33 cellular contexts compared by ENCODE assay signal in the genomic region with DNA sequence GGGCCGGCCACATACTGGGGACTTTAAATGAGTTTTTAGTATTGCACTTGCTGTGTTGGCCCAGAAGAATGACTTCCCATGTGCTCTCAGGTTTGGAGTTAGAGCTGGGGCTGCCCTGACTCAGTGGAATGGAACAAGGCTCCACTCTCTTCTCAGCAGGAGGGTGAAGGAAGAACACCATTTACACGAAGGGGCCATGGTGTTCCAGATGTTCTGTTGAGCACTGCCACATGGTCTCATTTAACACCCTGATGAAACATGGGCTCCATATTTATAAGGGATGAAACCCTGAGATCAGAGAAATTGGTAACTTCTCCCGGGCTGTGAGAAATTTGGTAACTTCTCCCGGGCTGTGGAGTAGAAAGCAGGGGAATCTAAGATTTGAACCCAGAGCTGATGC. TPM values are rescaled to one million over a fixed set of nuclear protein-coding genes. Genes with fewer than 3 reads are reported as not detected.
"Had no signal": no experiment of that assay in that cellular context is flagged by ENCODE, and none has a peak within 500 bp of the region (broad histone marks: within the 10 kb centered on the region; RNA-seq: fewer than 3 reads in every experiment).

No MANE protein-coding gene starts in this region.

- H3K27ac ChIP-seq: adrenal gland, colonic mucosa, esophagus squamous epithelium, VCaP had no signal

- ATAC-seq: activated CD8-positive, alpha-beta memory T cell treated with anti-CD3 and anti-CD28 coated beads, Interleukin-2, amount 10 ng/mL, durations not matched to agents 7 days and 5 days; activated CD8-positive, alpha-beta T cell treated with anti-CD3 and anti-CD28 coated beads, Interleukin-2, amount 10 ng/mL, durations not matched to agents 7 days and 5 days; activated naive CD8-positive, alpha-beta T cell treated with anti-CD3 and anti-CD28 coated beads, Interleukin-2, amount 50 U/mL, for 24 hours; body of pancreas; T-cell; WTC11 had no signal

- H3K4me3 Mint-ChIP-seq: activated CD4-positive, alpha-beta memory T cell treated with anti-CD3 and anti-CD28 coated beads for 36 hours; activated CD8-positive, alpha-beta memory T cell treated with anti-CD3 and anti-CD28 coated beads, Interleukin-2, amount 10 ng/mL, durations not matched to agents 7 days and 5 days; activated CD8-positive, alpha-beta T cell treated with anti-CD3 and anti-CD28 coated beads, Interleukin-2, amount 10 ng/mL, durations not matched to agents 7 days and 5 days; activated naive CD4-positive, alpha-beta T cell treated with anti-CD3 and anti-CD28 coated beads for 36 hours; activated naive CD4-positive, alpha-beta T cell treated with anti-CD3 and anti-CD28 coated beads, Interleukin-2, amount 50 U/mL, for 24 hours; activated naive CD8-positive, alpha-beta T cell treated with anti-CD3 and anti-CD28 coated beads for 36 hours; activated naive CD8-positive, alpha-beta T cell treated with anti-CD3 and anti-CD28 coated beads, Interleukin-2, amount 50 U/mL, for 24 hours; activated T-helper 1 cell treated with anti-CD3 and anti-CD28 coated beads, Interleukin-12 subunit alpha, Interleukin-12 subunit beta, Interleukin-2, Interleukin-4 antibody, amounts not matched to agents 30 ng/mL and 10 ng/mL and 1 ng/mL, durations not matched to agents 14 hours and 24 hours and 36 hours; T-cell; T-helper 1 cell treated with Interleukin-12 subunit alpha and Interleukin-12 subunit beta and Interleukin-4 antibody, amounts not matched to agents 30 μg/mL and 1 μg/mL, for 36 hours; T-helper 2 cell treated with Interferon-gamma antibody and Interleukin-4, amounts not matched to agents 5 μg/mL and 100 μg/mL, for 36 hours; WTC11 had no signal

- DNase-seq: activated CD4-positive, alpha-beta memory T cell treated with anti-CD3 and anti-CD28 coated beads for 36 hours; activated CD4-positive, alpha-beta T cell treated with anti-CD3 and anti-CD28 coated beads for 1 hour; activated CD4-positive, alpha-beta T cell treated with anti-CD3 and anti-CD28 coated beads for 48 hours; activated CD8-positive, alpha-beta memory T cell treated with anti-CD3 and anti-CD28 coated beads, Interleukin-2, amount 10 ng/mL, durations not matched to agents 7 days and 5 days; activated CD8-positive, alpha-beta memory T cell treated with anti-CD3 and anti-CD28 coated beads, Interleukin-2, amount 50 U/mL, for 4 hours; activated CD8-positive, alpha-beta T cell treated with anti-CD3 and anti-CD28 coated beads, Interleukin-2, amount 10 ng/mL, durations not matched to agents 7 days and 5 days; activated effector memory CD4-positive, alpha-beta T cell treated with anti-CD3 and anti-CD28 coated beads, Interleukin-2, amount 50 U/mL, for 16 hours; activated naive CD4-positive, alpha-beta T cell treated with anti-CD3 and anti-CD28 coated beads for 36 hours; activated naive CD8-positive, alpha-beta T cell treated with anti-CD3 and anti-CD28 coated beads for 36 hours; activated naive CD8-positive, alpha-beta T cell treated with anti-CD3 and anti-CD28 coated beads, Interleukin-2, amount 50 U/mL, for 24 hours; activated T-cell treated with anti-CD3 and anti-CD28 coated beads, Interleukin-2, amount 50 U/mL, for 1 hour; activated T-cell treated with anti-CD3 and anti-CD28 coated beads, Interleukin-2, amount 50 U/mL, for 48 hours; adrenal gland; amygdala; body of pancreas; caudate nucleus; colonic mucosa; effector CD8-positive, alpha-beta T cell; esophagus squamous epithelium; foreskin fibroblast; head of caudate nucleus; T-cell had no signal

- H3K27me3 Mint-ChIP-seq: activated CD4-positive, alpha-beta memory T cell treated with anti-CD3 and anti-CD28 coated beads for 36 hours; activated CD8-positive, alpha-beta memory T cell treated with anti-CD3 and anti-CD28 coated beads, Interleukin-2, amount 10 ng/mL, durations not matched to agents 7 days and 5 days; activated naive CD4-positive, alpha-beta T cell treated with anti-CD3 and anti-CD28 coated beads, Interleukin-2, amount 50 U/mL, for 24 hours; activated naive CD8-positive, alpha-beta T cell treated with anti-CD3 and anti-CD28 coated beads for 36 hours; activated naive CD8-positive, alpha-beta T cell treated with anti-CD3 and anti-CD28 coated beads, Interleukin-2, amount 50 U/mL, for 24 hours; T-cell had no signal

- H3K27ac Mint-ChIP-seq: activated CD4-positive, alpha-beta memory T cell treated with anti-CD3 and anti-CD28 coated beads for 36 hours; activated naive CD4-positive, alpha-beta T cell treated with anti-CD3 and anti-CD28 coated beads for 36 hours; activated naive CD4-positive, alpha-beta T cell treated with anti-CD3 and anti-CD28 coated beads, Interleukin-2, amount 50 U/mL, for 24 hours; activated naive CD8-positive, alpha-beta T cell treated with anti-CD3 and anti-CD28 coated beads for 36 hours; activated naive CD8-positive, alpha-beta T cell treated with anti-CD3 and anti-CD28 coated beads, Interleukin-2, amount 50 U/mL, for 24 hours; activated T-helper 1 cell treated with anti-CD3 and anti-CD28 coated beads, Interleukin-12 subunit alpha, Interleukin-12 subunit beta, Interleukin-2, Interleukin-4 antibody, amounts not matched to agents 30 ng/mL and 10 ng/mL and 1 ng/mL, durations not matched to agents 14 hours and 24 hours and 36 hours; activated T-helper 2 cell treated with anti-CD3 and anti-CD28 coated beads, Interferon-gamma antibody, Interleukin-2, Interleukin-4, amounts not matched to agents 10 μg/mL and 5 μg/mL and 100 μg/mL, durations not matched to agents 14 hours and 24 hours and 36 hours; T-helper 1 cell treated with Interleukin-12 subunit alpha and Interleukin-12 subunit beta and Interleukin-4 antibody, amounts not matched to agents 30 μg/mL and 1 μg/mL, for 36 hours; T-helper 2 cell treated with Interferon-gamma antibody and Interleukin-4, amounts not matched to agents 5 μg/mL and 100 μg/mL, for 36 hours; WTC11 had no signal

- H3K4me3 ChIP-seq: adrenal gland, body of pancreas, colonic mucosa, esophagus squamous epithelium had no signal

- H3K9me3 ChIP-seq: adrenal gland, body of pancreas, colonic mucosa, esophagus squamous epithelium had no signal

- H3K36me3 ChIP-seq: colonic mucosa had no signal

- H3K27me3 ChIP-seq: adrenal gland, body of pancreas, colonic mucosa, esophagus squamous epithelium had no signal

RNA-seq across cellular contexts. Expression of gene LEFTY2, which starts 22.7 kb away (rescaled TPM):
- total RNA-seq: activated CD4-positive, alpha-beta memory T cell treated with anti-CD3 and anti-CD28 coated beads for 36 hours; activated CD8-positive, alpha-beta memory T cell treated with anti-CD3 and anti-CD28 coated beads for 36 hours; activated CD8-positive, alpha-beta memory T cell treated with anti-CD3 and anti-CD28 coated beads, Interleukin-2, amount 10 ng/mL, durations not matched to agents 7 days and 5 days; activated CD8-positive, alpha-beta T cell treated with anti-CD3 and anti-CD28 coated beads, Interleukin-2, amount 10 ng/mL, durations not matched to agents 7 days and 5 days; activated naive CD8-positive, alpha-beta T cell treated with anti-CD3 and anti-CD28 coated beads for 36 hours; activated T-helper 1 cell treated with anti-CD3 and anti-CD28 coated beads, Interleukin-12 subunit alpha, Interleukin-12 subunit beta, Interleukin-2, Interleukin-4 antibody, amounts not matched to agents 30 ng/mL and 10 ng/mL and 1 ng/mL, durations not matched to agents 14 hours and 24 hours and 36 hours; activated T-helper 2 cell treated with anti-CD3 and anti-CD28 coated beads, Interferon-gamma antibody, Interleukin-2, Interleukin-4, amounts not matched to agents 10 μg/mL and 5 μg/mL and 100 μg/mL, durations not matched to agents 14 hours and 24 hours and 36 hours; dermis microvascular lymphatic vessel endothelial cell; endothelial cell of umbilical vein; esophagus squamous epithelium had no signal
- polyA plus RNA-seq: esophagus had no signal

RNA-seq across cellular contexts. Expression of gene LEFTY1, which starts 29.3 kb away (rescaled TPM):
- total RNA-seq: activated CD8-positive, alpha-beta memory T cell treated with anti-CD3 and anti-CD28 coated beads for 36 hours; activated CD8-positive, alpha-beta memory T cell treated with anti-CD3 and anti-CD28 coated beads, Interleukin-2, amount 10 ng/mL, durations not matched to agents 7 days and 5 days; activated CD8-positive, alpha-beta T cell treated with anti-CD3 and anti-CD28 coated beads, Interleukin-2, amount 10 ng/mL, durations not matched to agents 7 days and 5 days; activated T-helper 1 cell treated with anti-CD3 and anti-CD28 coated beads, Interleukin-12 subunit alpha, Interleukin-12 subunit beta, Interleukin-2, Interleukin-4 antibody, amounts not matched to agents 30 ng/mL and 10 ng/mL and 1 ng/mL, durations not matched to agents 14 hours and 24 hours and 36 hours; activated T-helper 2 cell treated with anti-CD3 and anti-CD28 coated beads, Interferon-gamma antibody, Interleukin-2, Interleukin-4, amounts not matched to agents 10 μg/mL and 5 μg/mL and 100 μg/mL, durations not matched to agents 14 hours and 24 hours and 36 hours; dermis microvascular lymphatic vessel endothelial cell; endothelial cell of umbilical vein; esophagus squamous epithelium had no signal
- polyA plus RNA-seq: endothelial cell of umbilical vein had no signal
